In genomic region chr2:16120591-16120990, GRCh38 we compare ENCODE assay signal across 27 cellular contexts.
"Had no signal": no experiment of that assay in that cellular context is flagged by ENCODE, and none has a peak within 500 bp of the region (broad histone marks: within the 10 kb centered on the region; RNA-seq: fewer than 3 reads in every experiment).

No MANE protein-coding gene starts in this region.

- H3K27ac Mint-ChIP-seq: mesothelial cell of epicardium; naive thymus-derived CD4-positive, alpha-beta T cell; nephron; progenitor cell of endocrine pancreas; stimulated activated memory B cell treated with anti-CD40 and anti-IgM and Interleukin-4, amounts not matched to agents 10 μg/mL and 1 μg/mL and 100 μg/mL, for 72 hours; type B pancreatic cell had no signal

- H3K79me2 ChIP-seq: hepatocyte, parathyroid adenoma had no signal

- H3K9ac ChIP-seq: parathyroid adenoma had no signal

- H3K36me3 ChIP-seq: esophagus muscularis mucosa, gastroesophageal sphincter, heart left ventricle, left lung, spleen, tibial artery had no signal

- H3K4me1 ChIP-seq: esophagus muscularis mucosa, foreskin keratinocyte, gastroesophageal sphincter, heart left ventricle, left lung, parathyroid adenoma, spleen, testis, tibial artery had no signal

- H3K36me3 Mint-ChIP-seq: mesothelial cell of epicardium; naive thymus-derived CD4-positive, alpha-beta T cell; stimulated activated memory B cell treated with anti-CD40 and anti-IgM and Interleukin-4, amounts not matched to agents 10 μg/mL and 1 μg/mL and 100 μg/mL, for 72 hours; type B pancreatic cell had no signal

- ATAC-seq: foreskin keratinocyte; gastroesophageal sphincter; heart left ventricle; left cardiac atrium; left lung; mucosa of descending colon; naive thymus-derived CD4-positive, alpha-beta T cell; sciatic nerve; stimulated activated memory B cell treated with anti-CD40 and anti-IgM and Interleukin-4, amounts not matched to agents 10 μg/mL and 1 μg/mL and 100 μg/mL, for 72 hours; stimulated activated naive CD8-positive, alpha-beta T cell treated with anti-CD3 and anti-CD28 coated beads, Interleukin-15, Interleukin-2, amounts not matched to agents 100 U/mL and 50 U/mL, for 24 hours had no signal

- H3K4me3 Mint-ChIP-seq: mesothelial cell of epicardium; naive thymus-derived CD4-positive, alpha-beta T cell; nephron; stimulated activated memory B cell treated with anti-CD40 and anti-IgM and Interleukin-4, amounts not matched to agents 10 μg/mL and 1 μg/mL and 100 μg/mL, for 72 hours; type B pancreatic cell had no signal

- H3K27me3 ChIP-seq: foreskin keratinocyte, gastroesophageal sphincter, hepatocyte, testis had no signal

- H3K4me3 ChIP-seq: dorsolateral prefrontal cortex, esophagus muscularis mucosa, gastroesophageal sphincter, heart left ventricle, hepatocyte, left lung, mucosa of descending colon, spleen, testis, tibial artery had no signal

- H2AFZ ChIP-seq: hepatocyte, parathyroid adenoma had no signal

- H3K4me2 ChIP-seq: hepatocyte had no signal

- H3K4me1 Mint-ChIP-seq: naive thymus-derived CD4-positive, alpha-beta T cell; stimulated activated memory B cell treated with anti-CD40 and anti-IgM and Interleukin-4, amounts not matched to agents 10 μg/mL and 1 μg/mL and 100 μg/mL, for 72 hours had no signal

- H3K27me3 Mint-ChIP-seq: naive thymus-derived CD4-positive, alpha-beta T cell; progenitor cell of endocrine pancreas; stimulated activated memory B cell treated with anti-CD40 and anti-IgM and Interleukin-4, amounts not matched to agents 10 μg/mL and 1 μg/mL and 100 μg/mL, for 72 hours; type B pancreatic cell had no signal

- H3K27ac ChIP-seq: dorsolateral prefrontal cortex, epithelial cell of prostate, esophagus muscularis mucosa, foreskin keratinocyte, gastroesophageal sphincter, heart left ventricle, hepatocyte, left lung, parathyroid adenoma, spleen, testis, tibial artery had no signal

- H3K9me3 Mint-ChIP-seq: stimulated activated memory B cell treated with anti-CD40 and anti-IgM and Interleukin-4, amounts not matched to agents 10 μg/mL and 1 μg/mL and 100 μg/mL, for 72 hours; type B pancreatic cell had no signal

- H3K9me3 ChIP-seq: esophagus muscularis mucosa, mucosa of descending colon, testis, tibial artery had no signal

- DNase-seq: cerebellar nuclear complex; dorsolateral prefrontal cortex; effector CD4-positive, alpha-beta T cell; foreskin keratinocyte; heart left ventricle; left cardiac atrium; left lung; mesenchymal stem cell; mucosa of descending colon; naive thymus-derived CD4-positive, alpha-beta T cell; spleen; stimulated activated CD4-positive, alpha-beta T cell treated with anti-CD3 and anti-CD28 coated beads, Interleukin-4, amount 100 ng/mL, for 4 hours; stimulated activated naive CD8-positive, alpha-beta T cell treated with anti-CD3 and anti-CD28 coated beads, Interleukin-15, Interleukin-2, amounts not matched to agents 100 U/mL and 50 U/mL, for 24 hours; substantia nigra; testis; tibial artery had no signal
